ENCODE assay signal across 14 cellular contexts in genomic region chr6:2909718-2910117, GRCh38. TPM values are rescaled to one million over a fixed set of nuclear protein-coding genes. Genes with fewer than 3 reads are reported as not detected.
A peak's percentile ranks its signal among the peaks of the same experiment; 100 is the strongest.
DNase-seq lines count a peak whose midpoint lies in the region; ATAC-seq, FAIRE-seq and TF ChIP-seq lines count a peak whose summit lies in the region.
"Had no signal": no experiment of that assay in that cellular context is flagged by ENCODE, and none has a peak within 500 bp of the region (broad histone marks: within the 10 kb centered on the region; RNA-seq: fewer than 3 reads in every experiment).

No MANE protein-coding gene starts in this region.

- intact Hi-C loops in lower lobe of right lung (cut with DNase I), result loop anchor here (10.0 kb wide), 1 partner anchor 55 kb away; no protein-coding TSS in a partner anchor

- H3K4me3 ChIP-seq in HUES6 (ENCODE audit: low read depth, low read length) (no peak overlapping the region), astrocyte (ENCODE audit: insufficient read depth, low read depth, low read length) (no peak overlapping the region), lower lobe of right lung (no peak overlapping the region)
- H3K4me3 ChIP-seq: right atrium auricular region, thoracic aorta had no signal

- no peak for FAIRE-seq in astrocyte (lab: Jason Lieb, UNC)

- TF ChIP-seq CTCF in astrocyte (IDR thresholded peaks at IDR 0.05; ENCODE audit: insufficient read depth, low read depth, low read length) (no peak), lower lobe of right lung (IDR thresholded peaks at IDR 0.05) (no peak)

- no peak overlapping the region for H3K4me2 ChIP-seq in astrocyte (ENCODE audit: low read length)

- H3K79me2 ChIP-seq in astrocyte (ENCODE audit: insufficient read depth, low read length), result no peaks in the 10 kb centered on the region

- no peaks in the 10 kb centered on the region for H4K20me1 ChIP-seq in astrocyte (ENCODE audit: insufficient read depth, low read length)

- H3K4me1 ChIP-seq in HUES6 (ENCODE audit: control insufficient read depth, insufficient read depth, low read length) (peaks cover 44% of the 10 kb centered on the region), astrocyte (ENCODE audit: insufficient read depth, low read length) (no peaks in the 10 kb centered on the region), lower lobe of right lung (no peaks in the 10 kb centered on the region)
- H3K4me1 ChIP-seq: right atrium auricular region had no signal

- H3K4me1 Mint-ChIP-seq in astrocyte (ENCODE audit: low read depth, unreplicated experiment), result peaks cover 17% of the 10 kb centered on the region
- peaks cover 36 to 48% (median 47%) of the 10 kb centered on the region in 3 donors for H3K4me1 Mint-ChIP-seq in naive B cell

- H3K36me3 ChIP-seq in HUES6 (ENCODE audit: control insufficient read depth, insufficient read depth, low read length) (no peaks in the 10 kb centered on the region), astrocyte (ENCODE audit: insufficient read depth, low read length) (no peaks in the 10 kb centered on the region), lower lobe of right lung (no peaks in the 10 kb centered on the region)
- H3K36me3 ChIP-seq: right atrium auricular region, thoracic aorta had no signal

- H3K27ac Mint-ChIP-seq in astrocyte (ENCODE audit: unreplicated experiment) (no peak overlapping the region), naive B cell (peak overlapping the region in 4 of 6 donors; percentile 42 to 88 (median 87))

- H3K36me3 Mint-ChIP-seq in astrocyte (ENCODE audit: low read depth, unreplicated experiment), result no peaks in the 10 kb centered on the region
- no peaks in the 10 kb centered on the region for H3K36me3 Mint-ChIP-seq in naive B cell
- H3K36me3 Mint-ChIP-seq: CD4-positive, alpha-beta memory T cell had no signal

- H3K27me3 Mint-ChIP-seq in astrocyte (ENCODE audit: low read depth, unreplicated experiment) (no peaks in the 10 kb centered on the region), naive B cell (no peaks in the 10 kb centered on the region)
- H3K27me3 Mint-ChIP-seq: CD4-positive, alpha-beta memory T cell had no signal

- peak; percentile 39 for DNase-seq in EL
- DNase-seq in astrocyte (ENCODE audit: low read depth), result peak; percentile 19
- DNase-seq in naive B cell, result no peak
- no peak for DNase-seq in NCI-H2081 (lab: John Stamatoyannopoulos, UW)
- no peak for DNase-seq in foreskin melanocyte
- no peak for DNase-seq in NCI-H187 (lab: John Stamatoyannopoulos, UW)
- DNase-seq in lower lobe of right lung, result no peak
- DNase-seq: activated CD4-positive, alpha-beta T cell treated with anti-CD3 and anti-CD28 coated beads for 4 hours; CD4-positive, alpha-beta memory T cell; cortex of kidney; PC-3 had no signal

- H3K9me3 Mint-ChIP-seq in astrocyte (ENCODE audit: unreplicated experiment), result peaks cover 3% of the 10 kb centered on the region
- no peaks in the 10 kb centered on the region for H3K9me3 Mint-ChIP-seq in naive B cell
- H3K9me3 Mint-ChIP-seq: CD4-positive, alpha-beta memory T cell had no signal

- H3K9me3 ChIP-seq in HUES6 (ENCODE audit: control insufficient read depth, insufficient read depth, low read depth, low read length) (no peaks in the 10 kb centered on the region), astrocyte (ENCODE audit: insufficient read depth, low read depth, low read length) (no peaks in the 10 kb centered on the region), lower lobe of right lung (no peaks in the 10 kb centered on the region)
- H3K9me3 ChIP-seq: right atrium auricular region, thoracic aorta had no signal

- H3K27me3 ChIP-seq in HUES6 (ENCODE audit: control insufficient read depth, insufficient read depth, low read length), result no peaks in the 10 kb centered on the region
- no peaks in the 10 kb centered on the region for H3K27me3 ChIP-seq in astrocyte (ENCODE audit: insufficient read depth, low read length)
- H3K27me3 ChIP-seq in lower lobe of right lung (ENCODE audit: low read depth), result no peaks in the 10 kb centered on the region
- H3K27me3 ChIP-seq: right atrium auricular region had no signal

- H3K9ac ChIP-seq in HUES6 (ENCODE audit: low read length) (peak overlapping the region; percentile 71), astrocyte (ENCODE audit: low read length) (no peak overlapping the region)

- H3K4me3 Mint-ChIP-seq in astrocyte (ENCODE audit: unreplicated experiment), result no peak overlapping the region
- H3K4me3 Mint-ChIP-seq in naive B cell, result peak overlapping the region in 4 of 8 donors; percentile 53 to 76 (median 63)
- H3K4me3 Mint-ChIP-seq: CD4-positive, alpha-beta memory T cell had no signal

- no peak for ATAC-seq in naive B cell (ENCODE audit: low read depth in 2 of 2)
- no peak for ATAC-seq in lower lobe of right lung
- ATAC-seq: PC-3 had no signal

- H3K27ac ChIP-seq in HUES6 (ENCODE audit: low read depth, low read length), result peak overlapping the region; percentile 57; the same call in 1 of the 2 replicates
- H3K27ac ChIP-seq in astrocyte (ENCODE audit: low read depth, low read length), result no peak overlapping the region
- no peak overlapping the region for H3K27ac ChIP-seq in lower lobe of right lung
- H3K27ac ChIP-seq: right atrium auricular region, thoracic aorta had no signal

- no peak overlapping the region for H2AFZ ChIP-seq in astrocyte (ENCODE audit: low read depth, low read length)

RNA-seq across cellular contexts. Expression of gene SERPINB9, which starts 6.6 kb away (rescaled TPM):
- total RNA-seq in astrocyte, result 2.1 and 6.0 TPM in 2 replicates
- polyA plus RNA-seq in naive B cell (ENCODE audit: low read depth in 6 of 6), result 10 to 100 TPM; 18.2 to 35.2 (median 27.7) TPM
- 12.8 TPM for total RNA-seq in lower lobe of right lung

Comparison
In these comparisons a context has a peak if more than half of its experiments do, and no peak if none do; other contexts are left out.
1. DNase-seq: peak in EL (single experiment) and astrocyte (single experiment); none in naive B cell (single experiment), NCI-H2081 (0 of 2), foreskin melanocyte (single experiment), NCI-H187 (0 of 2) and lower lobe of right lung (single experiment).